In the genomic region with DNA sequence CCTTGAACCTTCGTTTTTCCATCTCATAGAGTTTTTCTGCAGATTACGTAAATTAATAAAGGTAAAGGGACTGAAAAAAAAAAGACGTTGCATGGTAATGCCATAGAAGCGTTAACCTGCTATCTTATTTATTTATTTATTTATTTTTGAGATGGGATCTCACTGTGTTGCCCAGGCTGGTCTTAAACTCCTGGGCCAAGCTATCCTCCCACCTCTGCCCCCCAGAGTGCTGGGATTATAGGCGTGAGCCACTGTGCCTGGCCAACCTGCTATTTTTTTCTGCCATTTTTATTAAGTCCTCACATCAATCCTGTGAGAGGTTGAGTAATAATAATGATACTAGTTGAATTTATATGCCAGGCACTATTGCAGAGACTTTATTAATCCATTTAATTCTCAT, we compare ENCODE assay signal across 2 cellular contexts.
TF ChIP-seq lines count a peak whose summit lies in the region.

No MANE protein-coding gene starts in this region.

TF ChIP-seq in HepG2, 621 proteins besides CTCF, POLR2A, EP300 and RAD21:
- TF ChIP-seq ZNF121 (CRISPR knock-in tag; IDR thresholded peaks at IDR 0.05) (peak; percentile 57; the same call in 1 of the 2 replicates), ZNF430 (CRISPR knock-in tag; IDR thresholded peaks at IDR 0.05) (no peak), ZSCAN25 (CRISPR knock-in tag; IDR thresholded peaks at IDR 0.05) (no peak)
- TF ChIP-seq, protein P1, sequence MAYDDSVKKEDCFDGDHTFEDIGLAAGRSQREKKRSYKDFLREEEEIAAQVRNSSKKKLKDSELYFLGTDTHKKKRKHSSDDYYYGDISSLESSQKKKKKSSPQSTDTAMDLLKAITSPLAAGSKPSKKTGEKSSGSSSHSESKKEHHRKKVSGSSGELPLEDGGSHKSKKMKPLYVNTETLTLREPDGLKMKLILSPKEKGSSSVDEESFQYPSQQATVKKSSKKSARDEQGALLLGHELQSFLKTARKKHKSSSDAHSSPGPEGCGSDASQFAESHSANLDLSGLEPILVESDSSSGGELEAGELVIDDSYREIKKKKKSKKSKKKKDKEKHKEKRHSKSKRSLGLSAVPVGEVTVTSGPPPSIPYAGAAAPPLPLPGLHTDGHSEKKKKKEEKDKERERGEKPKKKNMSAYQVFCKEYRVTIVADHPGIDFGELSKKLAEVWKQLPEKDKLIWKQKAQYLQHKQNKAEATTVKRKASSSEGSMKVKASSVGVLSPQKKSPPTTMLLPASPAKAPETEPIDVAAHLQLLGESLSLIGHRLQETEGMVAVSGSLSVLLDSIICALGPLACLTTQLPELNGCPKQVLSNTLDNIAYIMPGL (CRISPR knock-in tag; IDR thresholded peaks at IDR 0.05; ENCODE audit: borderline replicate concordance in 1 of 2, low read depth in 1 of 2), result no peak

TF ChIP-seq in neural cell, 6 proteins besides CTCF, POLR2A, EP300 and RAD21:
- TF ChIP-seq, protein P2, sequence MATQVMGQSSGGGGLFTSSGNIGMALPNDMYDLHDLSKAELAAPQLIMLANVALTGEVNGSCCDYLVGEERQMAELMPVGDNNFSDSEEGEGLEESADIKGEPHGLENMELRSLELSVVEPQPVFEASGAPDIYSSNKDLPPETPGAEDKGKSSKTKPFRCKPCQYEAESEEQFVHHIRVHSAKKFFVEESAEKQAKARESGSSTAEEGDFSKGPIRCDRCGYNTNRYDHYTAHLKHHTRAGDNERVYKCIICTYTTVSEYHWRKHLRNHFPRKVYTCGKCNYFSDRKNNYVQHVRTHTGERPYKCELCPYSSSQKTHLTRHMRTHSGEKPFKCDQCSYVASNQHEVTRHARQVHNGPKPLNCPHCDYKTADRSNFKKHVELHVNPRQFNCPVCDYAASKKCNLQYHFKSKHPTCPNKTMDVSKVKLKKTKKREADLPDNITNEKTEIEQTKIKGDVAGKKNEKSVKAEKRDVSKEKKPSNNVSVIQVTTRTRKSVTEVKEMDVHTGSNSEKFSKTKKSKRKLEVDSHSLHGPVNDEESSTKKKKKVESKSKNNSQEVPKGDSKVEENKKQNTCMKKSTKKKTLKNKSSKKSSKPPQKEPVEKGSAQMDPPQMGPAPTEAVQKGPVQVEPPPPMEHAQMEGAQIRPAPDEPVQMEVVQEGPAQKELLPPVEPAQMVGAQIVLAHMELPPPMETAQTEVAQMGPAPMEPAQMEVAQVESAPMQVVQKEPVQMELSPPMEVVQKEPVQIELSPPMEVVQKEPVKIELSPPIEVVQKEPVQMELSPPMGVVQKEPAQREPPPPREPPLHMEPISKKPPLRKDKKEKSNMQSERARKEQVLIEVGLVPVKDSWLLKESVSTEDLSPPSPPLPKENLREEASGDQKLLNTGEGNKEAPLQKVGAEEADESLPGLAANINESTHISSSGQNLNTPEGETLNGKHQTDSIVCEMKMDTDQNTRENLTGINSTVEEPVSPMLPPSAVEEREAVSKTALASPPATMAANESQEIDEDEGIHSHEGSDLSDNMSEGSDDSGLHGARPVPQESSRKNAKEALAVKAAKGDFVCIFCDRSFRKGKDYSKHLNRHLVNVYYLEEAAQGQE (IDR thresholded peaks at IDR 0.05; ENCODE audit: borderline replicate concordance), result no peak
- TF ChIP-seq EZH2 (IDR thresholded peaks at IDR 0.05; ENCODE audit: borderline replicate concordance, insufficient read depth, low read length, poor library complexity, severe bottlenecking), result no peak
- no peak for TF ChIP-seq TAF1 (IDR thresholded peaks at IDR 0.05; ENCODE audit: low read depth)
- no peak for TF ChIP-seq MXI1 (conservative IDR thresholded peaks at IDR 0.05; ENCODE audit: poor library complexity, severe bottlenecking)
- TF ChIP-seq SMC3 (conservative IDR thresholded peaks at IDR 0.05; ENCODE audit: poor library complexity), result no peak
- no peak for TF ChIP-seq POLR2AphosphoS5 (IDR thresholded peaks at IDR 0.05)
TF ChIP-seq in neural cell: peak in this region for 0.
